Comparison of ENCODE assay signal across 8 cellular contexts in genomic region chr16:30091474-30092372, GRCh38. TPM values are rescaled to one million over a fixed set of nuclear protein-coding genes. Genes with fewer than 3 reads are reported as not detected.
DNase-seq lines count a peak whose midpoint lies in the region; ATAC-seq and TF ChIP-seq lines count a peak whose summit lies in the region.

Gene TBX6 (minus strand): TSS chr16:30091924. CDS start chr16:30091193, 731 bp downstream.

- DNase-seq in BE2C (peak; percentile 97), NCI-H446 (lab: John Stamatoyannopoulos, UW) (peak; percentile 79 to 95), chondrocyte (ENCODE audit: low spot score) (no peak)
- peak; percentile 86 to 91 for DNase-seq in activated CD4-positive, alpha-beta T cell treated with anti-CD3 and anti-CD28 coated beads for 24 hours (ENCODE audit: low read depth in 2 of 2)
- peak; percentile 77 to 94 (median 88) for DNase-seq in stimulated activated CD4-positive, alpha-beta T cell treated with anti-CD3 and anti-CD28 coated beads, Interleukin-1b, Interleukin-23, amount 100 ng/mL, for 24 hours (ENCODE audit: low read depth in 4 of 4, low spot score in 1 of 4)

- H3K36me3 ChIP-seq in BE2C = peaks cover 4% of the 10 kb centered on the region

- no peaks in the 10 kb centered on the region for H3K27me3 ChIP-seq in BE2C
- H3K27me3 ChIP-seq in layer of hippocampus (ENCODE audit: control insufficient read depth, insufficient read depth, low read length) = no peaks in the 10 kb centered on the region

- H3K4me3 ChIP-seq in BE2C (ENCODE audit: low read depth, low read length) = peak within 1 kb of the TSS; percentile 87

- peaks cover 4% of the 10 kb centered on the region; the same call in 1 of the 2 replicates for H3K9me3 ChIP-seq in BE2C

- H3K4me1 Mint-ChIP-seq in chondrocyte (ENCODE audit: low read depth) = peaks cover 46% of the 10 kb centered on the region

- peak within 1 kb of the TSS; percentile 80 for H3K4me3 Mint-ChIP-seq in chondrocyte (ENCODE audit: unreplicated experiment)

- peak; percentile 53 for ATAC-seq in HG03378 (IDR thresholded peaks at IDR 0.05; ENCODE audit: unreplicated experiment)

- no peaks in the 10 kb centered on the region for H3K27me3 Mint-ChIP-seq in chondrocyte (ENCODE audit: low read depth)

- H3K9me3 Mint-ChIP-seq in chondrocyte (ENCODE audit: low read depth) = no peaks in the 10 kb centered on the region

- TF ChIP-seq CTCF in BE2C (IDR thresholded peaks at IDR 0.05; ENCODE audit: low read depth, low read length) (peak; percentile 66), chondrocyte (IDR thresholded peaks at IDR 0.05) (peak; percentile 81)

- peak; percentile 73 for TF ChIP-seq POLR2A in GM19099 (IDR thresholded peaks at IDR 0.05; ENCODE audit: extremely low read depth, insufficient read length, low read depth)

- peak within 1 kb of the TSS; percentile 86 for H3K27ac Mint-ChIP-seq in chondrocyte (ENCODE audit: unreplicated experiment)

- no peaks in the 10 kb centered on the region for H3K36me3 Mint-ChIP-seq in chondrocyte (ENCODE audit: low read depth)

- H3K4me1 ChIP-seq in BE2C = peaks cover 9% of the 10 kb centered on the region

- H3K27ac ChIP-seq in layer of hippocampus (ENCODE audit: low read depth, low read length) = peak within 1 kb of the TSS; percentile 86

RNA-seq across cellular contexts. Expression of gene TBX6, which starts in this region (rescaled TPM):
- polyA plus RNA-seq in BE2C (2012; ENCODE audit: insufficient read depth, insufficient read length, low read depth) = 2.1 TPM
- 0.34 to 0.59 TPM (median 0.55 TPM) in 3 replicates for total RNA-seq in chondrocyte
